Comparison of ENCODE assay signal across 24 cellular contexts in the genomic region with DNA sequence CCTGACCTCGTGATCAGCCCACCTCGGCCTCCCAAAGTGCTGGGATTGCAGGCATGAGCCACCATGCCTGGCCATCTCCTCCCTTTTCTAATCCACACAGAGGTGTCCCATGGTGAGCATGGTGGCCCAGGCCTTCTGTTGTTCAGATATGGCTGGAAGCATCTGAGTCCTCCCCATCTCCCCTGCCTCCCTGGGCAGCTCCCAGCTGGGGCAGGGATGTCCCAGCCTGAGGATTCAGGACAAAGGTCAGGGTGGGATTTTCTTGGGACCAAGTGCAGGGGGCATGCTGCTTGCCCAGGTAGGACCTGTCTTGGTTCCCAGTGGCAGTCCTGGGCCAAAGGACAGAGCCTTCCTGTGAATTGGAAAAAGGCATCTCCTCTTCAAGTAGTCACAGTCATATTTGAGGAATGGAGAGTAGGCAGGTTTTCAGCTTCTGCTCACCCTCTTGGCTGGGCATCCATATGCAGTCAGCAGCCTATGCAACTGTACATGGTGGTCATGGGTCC. TPM values are rescaled to one million over a fixed set of nuclear protein-coding genes. Genes with fewer than 3 reads are reported as not detected.
"Had no signal": no experiment of that assay in that cellular context is flagged by ENCODE, and none has a peak within 500 bp of the region (broad histone marks: within the 10 kb centered on the region; RNA-seq: fewer than 3 reads in every experiment).

No MANE protein-coding gene starts in this region.

- H3K9me3 ChIP-seq: adrenal gland, body of pancreas had no signal

- H3K27ac ChIP-seq: adrenal gland, body of pancreas, epithelial cell of prostate had no signal

- H3K4me3 ChIP-seq: adrenal gland, body of pancreas had no signal

- H3K4me1 ChIP-seq: adrenal gland, body of pancreas had no signal

- DNase-seq: activated CD4-positive, alpha-beta memory T cell treated with anti-CD3 and anti-CD28 coated beads for 36 hours; activated CD4-positive, alpha-beta T cell treated with anti-CD3 and anti-CD28 coated beads for 36 hours; activated CD4-positive, alpha-beta T cell treated with anti-CD3 and anti-CD28 coated beads, Interleukin-2, amount 10 ng/mL, durations not matched to agents 24 days and 14 days; activated CD4-positive, CD25-positive, alpha-beta regulatory T cell; activated CD4-positive, CD25-positive, alpha-beta regulatory T cell treated with anti-CD3 and anti-CD28 coated beads, Interleukin-2, amount 50 U/mL, for 72 hours; activated CD8-positive, alpha-beta memory T cell treated with anti-CD3 and anti-CD28 coated beads, Interleukin-2, amount 10 ng/mL, durations not matched to agents 7 days and 5 days; activated CD8-positive, alpha-beta memory T cell treated with anti-CD3 and anti-CD28 coated beads, Interleukin-2, amount 50 U/mL, for 4 hours; activated CD8-positive, alpha-beta T cell treated with anti-CD3 and anti-CD28 coated beads, Interleukin-2, amount 10 ng/mL, durations not matched to agents 7 days and 5 days; activated effector memory CD4-positive, alpha-beta T cell treated with anti-CD3 and anti-CD28 coated beads, Interleukin-2, amount 50 U/mL, for 16 hours; activated naive CD4-positive, alpha-beta T cell treated with anti-CD3 and anti-CD28 coated beads for 36 hours; activated naive CD8-positive, alpha-beta T cell treated with anti-CD3 and anti-CD28 coated beads for 36 hours; activated naive CD8-positive, alpha-beta T cell treated with anti-CD3 and anti-CD28 coated beads, Interleukin-2, amount 50 U/mL, for 24 hours; activated T-cell treated with anti-CD3 and anti-CD28 coated beads, Interleukin-2, amount 50 U/mL, for 1 hour; activated T-cell treated with anti-CD3 and anti-CD28 coated beads, Interleukin-2, amount 50 U/mL, for 48 hours; amygdala; body of pancreas; caudate nucleus; cortex of kidney; effector CD8-positive, alpha-beta T cell; foreskin fibroblast; T-helper 2 cell had no signal

- H3K27me3 ChIP-seq: adrenal gland, body of pancreas had no signal

- H3K36me3 ChIP-seq: adrenal gland had no signal

RNA-seq across cellular contexts. Expression of a gene that starts 10.8 kb away (rescaled TPM):
- total RNA-seq: endothelial cell of umbilical vein had no signal
- polyA plus RNA-seq: endothelial cell of umbilical vein had no signal
